ENCODE assay signal across 8 cellular contexts in the genomic region with DNA sequence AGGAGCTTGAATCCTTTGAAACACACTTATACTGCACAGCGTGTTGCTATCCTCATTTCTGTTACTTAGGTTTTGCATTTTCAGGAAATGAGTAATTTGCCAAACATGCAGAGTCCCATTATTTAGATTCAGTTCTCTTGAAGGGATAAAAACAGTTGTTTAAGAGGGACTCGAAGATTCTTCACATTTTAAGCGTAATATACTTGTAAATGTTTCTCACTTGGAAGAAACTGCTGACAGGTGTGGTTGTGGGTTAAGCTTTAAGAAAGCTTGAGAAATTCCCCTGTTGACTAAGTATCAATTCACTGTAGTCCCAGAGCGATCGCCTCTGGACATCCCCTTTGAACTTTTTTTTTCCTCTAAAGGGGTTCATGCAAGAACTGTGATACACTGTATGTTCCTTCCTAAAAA. TPM values are rescaled to one million over a fixed set of nuclear protein-coding genes. Genes with fewer than 3 reads are reported as not detected.
DNase-seq lines count a peak whose midpoint lies in the region; ATAC-seq lines count a peak whose summit lies in the region.

No MANE protein-coding gene starts in this region.

- H3K4me1 ChIP-seq in right cardiac atrium (ENCODE audit: control insufficient read depth, insufficient read depth, low read length) = peaks cover 2% of the 10 kb centered on the region

- intact Hi-C loops in right cardiac atrium (cut with DNase I) = no loop called here

- no peak overlapping the region for H3K4me3 ChIP-seq in right cardiac atrium (ENCODE audit: low read length)

- ATAC-seq in GM19023 (IDR thresholded peaks at IDR 0.05; ENCODE audit: unreplicated experiment) (peak; percentile 70), HG02884 (IDR thresholded peaks at IDR 0.05; ENCODE audit: unreplicated experiment) (peak; percentile 76), esophagus mucosa (no peak), right cardiac atrium (no peak)

- H3K9me3 ChIP-seq in right cardiac atrium (ENCODE audit: control insufficient read depth, low read length) = no peaks in the 10 kb centered on the region

- no peak overlapping the region for H3K27ac ChIP-seq in right cardiac atrium (ENCODE audit: low read length)

- DNase-seq in RPMI8226 = peak; percentile 47
- DNase-seq in hepatic stellate cell (ENCODE audit: low spot score) = peak; percentile 7
- DNase-seq in C1 segment of cervical spinal cord (lab: John Stamatoyannopoulos, UW) = no peak
- no peak for DNase-seq in activated CD4-positive, CD25-positive, alpha-beta regulatory T cell treated with anti-CD3 and anti-CD28 coated beads, Interleukin-2, amount 50 U/mL, for 72 hours
- DNase-seq in right cardiac atrium = no peak

- 52% methylated on average over 5 of the region's 5 CpGs for WGBS in right cardiac atrium

- no peaks in the 10 kb centered on the region for H3K27me3 ChIP-seq in right cardiac atrium (ENCODE audit: control insufficient read depth, insufficient read depth)

RNA-seq across cellular contexts. Expression of a gene that starts 30.6 kb away (rescaled TPM):
- 1.7 TPM for total RNA-seq in esophagus mucosa
- total RNA-seq in right cardiac atrium = 1 to 10 TPM in 2 of 4 donors, under 1 TPM in 2; 0.37 to 9.2 (median 1.7) TPM
- 5.5 TPM for polyA plus RNA-seq in right cardiac atrium

Comparison
In these comparisons a context has a peak if more than half of its experiments do, and no peak if none do; other contexts are left out.
1. ATAC-seq: peak in GM19023 (single experiment) and HG02884 (single experiment); none in esophagus mucosa (single experiment) and right cardiac atrium (0 of 2).
2. DNase-seq: peak in RPMI8226 (single experiment) and hepatic stellate cell (single experiment); none in C1 segment of cervical spinal cord (0 of 14), activated CD4-positive, CD25-positive, alpha-beta regulatory T cell treated with anti-CD3 and anti-CD28 coated beads, Interleukin-2, amount 50 U/mL, for 72 hours (single experiment) and right cardiac atrium (0 of 3).